In genomic region chr2:197088694-197089093, GRCh38 we compare ENCODE assay signal across 12 cellular contexts.
DNase-seq lines count a peak whose midpoint lies in the region; ATAC-seq, FAIRE-seq and TF ChIP-seq lines count a peak whose summit lies in the region.
"Had no signal": no experiment of that assay in that cellular context is flagged by ENCODE, and none has a peak within 500 bp of the region (broad histone marks: within the 10 kb centered on the region; RNA-seq: fewer than 3 reads in every experiment).

No MANE protein-coding gene starts in this region.

- CTCF ChIA-PET in K562 (lab: Yijun Ruan, JAX; ENCODE audit: low intra/inter-chr PET ratio): no interaction called here

- no peak for TF ChIP-seq EP300 in K562 (IDR thresholded peaks at IDR 0.05; ENCODE audit: low read length)
- no peak for TF ChIP-seq EP300 in gastroesophageal sphincter (IDR thresholded peaks at IDR 0.05)

- no peak overlapping the region for H2AFZ ChIP-seq in K562 (ENCODE audit: low read depth, low read length)

- no peak for TF ChIP-seq RAD21 in K562 (CRISPR knock-in tag; conservative IDR thresholded peaks at IDR 0.05 in 1 of 2, IDR thresholded peaks at IDR 0.05 in 1 of 2)

- H3K9me3 ChIP-seq in K562 (replicated peaks; ENCODE audit: control insufficient read depth, insufficient read depth, low read depth, low read length) (no peaks in the 10 kb centered on the region), gastroesophageal sphincter (no peaks in the 10 kb centered on the region)
- H3K9me3 ChIP-seq: right lobe of liver had no signal

- peaks cover 19 to 46% (median 32%) of the 10 kb centered on the region in 3 donors for H3K4me1 Mint-ChIP-seq in naive B cell

- no peak overlapping the region for H3K27ac ChIP-seq in K562 (ENCODE audit: extremely low read depth, low read depth, low read length)
- no peak overlapping the region for H3K27ac ChIP-seq in gastroesophageal sphincter
- H3K27ac ChIP-seq: right lobe of liver had no signal

- H4K20me1 ChIP-seq in K562 (replicated peaks; ENCODE audit: control insufficient read depth, insufficient read depth, low read length): no peaks in the 10 kb centered on the region

- H3K4me2 ChIP-seq in K562 (ENCODE audit: insufficient read depth, low read length): no peak overlapping the region

- intact Hi-C loops in K562 (cut with micrococcal nuclease): no loop called here

- H3K9me3 Mint-ChIP-seq in naive B cell: no peaks in the 10 kb centered on the region

- no peaks in the 10 kb centered on the region for H3K27me3 Mint-ChIP-seq in naive B cell

- H3K9ac ChIP-seq in K562 (ENCODE audit: insufficient read depth in 1 of 2, low read depth in 2 of 2, low read length in 2 of 2): no peak overlapping the region

- FAIRE-seq in K562 (lab: Jason Lieb, UNC): no peak
- FAIRE-seq: H1 had no signal

- no TSS peak for BruUV-seq in K562 (replicated peaks; lab: Mats Ljungman, UMichigan)

- ATAC-seq in K562 (no peak), naive B cell (ENCODE audit: low read depth in 2 of 2) (no peak), gastroesophageal sphincter (no peak), GM21717 (IDR thresholded peaks at IDR 0.05; ENCODE audit: unreplicated experiment) (no peak), GM19397 (IDR thresholded peaks at IDR 0.05; ENCODE audit: unreplicated experiment) (no peak)
- ATAC-seq: right lobe of liver had no signal

- peaks cover 0 to 5% of the 10 kb centered on the region in 2 experiments; a peak in 2 of 5 replicates for H3K27me3 ChIP-seq in K562 (ENCODE audit: control insufficient read depth in 2 of 2, insufficient read depth in 2 of 2, low read length in 2 of 2)
- H3K27me3 ChIP-seq in gastroesophageal sphincter: no peaks in the 10 kb centered on the region
- H3K27me3 ChIP-seq: right lobe of liver had no signal

- no peak for TF ChIP-seq CTCF in K562 (IDR thresholded peaks at IDR 0.05 in 2 of 3, conservative IDR thresholded peaks at IDR 0.05 in 1 of 3; ENCODE audit: insufficient read depth in 2 of 3, low read depth in 1 of 3, low read length in 3 of 3)
- no peak for TF ChIP-seq CTCF in gastroesophageal sphincter (IDR thresholded peaks at IDR 0.05)

- no peaks in the 10 kb centered on the region for H3K9me1 ChIP-seq in K562 (ENCODE audit: control insufficient read depth, insufficient read depth, low read length)

- in situ Hi-C loops in K562 (cut with MboI): no loop called here

- peak; percentile 49 for DNase-seq in Ammon's horn (ENCODE audit: low spot score)
- DNase-seq in Jurkat, Clone E6-1 (ENCODE audit: low read depth, low spot score): peak; percentile 84
- DNase-seq in K562 (ENCODE audit: extremely low read depth in 1 of 4, low spot score in 3 of 4): no peak
- no peak for DNase-seq in naive B cell
- no peak for DNase-seq in GDM1 (lab: John Stamatoyannopoulos, UW)
- DNase-seq: activated CD4-positive, alpha-beta T cell treated with anti-CD3 and anti-CD28 coated beads for 1 hour; aorta; right lobe of liver had no signal

- H3K4me3 Mint-ChIP-seq in naive B cell: no peak overlapping the region

- 0% methylated on average over 5 of the region's 5 CpGs for WGBS in K562 (ENCODE audit: insufficient coverage, low coverage, missing lambda C conversion rate)
- WGBS in gastroesophageal sphincter (ENCODE audit: low coverage in 1 of 2), 2 donors: 33 to 59% methylated on average over 5 of the region's 5 CpGs

- H3K4me1 ChIP-seq in K562 (replicated peaks in 1 of 2; ENCODE audit: control insufficient read depth in 2 of 2, insufficient read depth in 2 of 2, low read length in 2 of 2) (no peaks in the 10 kb centered on the region), gastroesophageal sphincter (peaks cover 0 to 14% (median 0%) of the 10 kb centered on the region in 3 donors)
- H3K4me1 ChIP-seq: right lobe of liver had no signal

- no peaks in the 10 kb centered on the region for H3K79me2 ChIP-seq in K562 (ENCODE audit: control insufficient read depth, insufficient read depth, low read length)

- POLR2A ChIA-PET in K562 (lab: Yijun Ruan, JAX): no interaction called here

- peak overlapping the region; percentile 17 to 96 (median 71) for H3K27ac Mint-ChIP-seq in naive B cell

- no peak overlapping the region for H3K4me3 ChIP-seq in Jurkat, Clone E6-1 (ENCODE audit: low read length)
- H3K4me3 ChIP-seq in K562: no peak overlapping the region
- no peak overlapping the region for H3K4me3 ChIP-seq in gastroesophageal sphincter
- H3K4me3 ChIP-seq: right lobe of liver had no signal

- H3K36me3 ChIP-seq in K562 (ENCODE audit: control insufficient read depth, insufficient read depth, low read length) (no peaks in the 10 kb centered on the region), gastroesophageal sphincter (peaks cover 0 to 21% of the 10 kb centered on the region in 2 donors)
- H3K36me3 ChIP-seq: right lobe of liver had no signal

- H3K36me3 Mint-ChIP-seq in naive B cell: peaks cover 37 to 51% of the 10 kb centered on the region in 2 donors

- TF ChIP-seq POLR2A in K562 (conservative IDR thresholded peaks at IDR 0.05) (no peak), gastroesophageal sphincter (IDR thresholded peaks at IDR 0.05) (no peak)

TF ChIP-seq in K562, 482 proteins besides CTCF, POLR2A, EP300 and RAD21:
- peak; percentile 57; the same call in 1 of the 2 replicates for TF ChIP-seq RFX1 (IDR thresholded peaks at IDR 0.05)
- TF ChIP-seq, protein P1, sequence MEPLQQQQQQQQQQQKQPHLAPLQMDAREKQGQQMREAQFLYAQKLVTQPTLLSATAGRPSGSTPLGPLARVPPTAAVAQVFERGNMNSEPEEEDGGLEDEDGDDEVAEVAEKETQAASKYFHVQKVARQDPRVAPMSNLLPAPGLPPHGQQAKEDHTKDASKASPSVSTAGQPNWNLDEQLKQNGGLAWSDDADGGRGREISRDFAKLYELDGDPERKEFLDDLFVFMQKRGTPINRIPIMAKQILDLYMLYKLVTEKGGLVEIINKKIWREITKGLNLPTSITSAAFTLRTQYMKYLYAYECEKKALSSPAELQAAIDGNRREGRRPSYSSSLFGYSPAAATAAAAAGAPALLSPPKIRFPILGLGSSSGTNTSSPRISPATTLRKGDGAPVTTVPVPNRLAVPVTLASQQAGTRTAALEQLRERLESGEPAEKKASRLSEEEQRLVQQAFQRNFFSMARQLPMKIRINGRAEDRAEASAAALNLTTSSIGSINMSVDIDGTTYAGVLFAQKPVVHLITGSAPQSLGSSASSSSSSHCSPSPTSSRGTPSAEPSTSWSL (CRISPR knock-in tag; IDR thresholded peaks at IDR 0.05; ENCODE audit: borderline replicate concordance): no peak

Comparison
In these comparisons a context has a peak if more than half of its experiments do, and no peak if none do; other contexts are left out.
1. DNase-seq: peak in Ammon's horn (single experiment) and Jurkat, Clone E6-1 (single experiment); none in K562 (0 of 4), naive B cell (single experiment) and GDM1 (single experiment).